Comparison of ENCODE assay signal across 16 cellular contexts in the genomic region with DNA sequence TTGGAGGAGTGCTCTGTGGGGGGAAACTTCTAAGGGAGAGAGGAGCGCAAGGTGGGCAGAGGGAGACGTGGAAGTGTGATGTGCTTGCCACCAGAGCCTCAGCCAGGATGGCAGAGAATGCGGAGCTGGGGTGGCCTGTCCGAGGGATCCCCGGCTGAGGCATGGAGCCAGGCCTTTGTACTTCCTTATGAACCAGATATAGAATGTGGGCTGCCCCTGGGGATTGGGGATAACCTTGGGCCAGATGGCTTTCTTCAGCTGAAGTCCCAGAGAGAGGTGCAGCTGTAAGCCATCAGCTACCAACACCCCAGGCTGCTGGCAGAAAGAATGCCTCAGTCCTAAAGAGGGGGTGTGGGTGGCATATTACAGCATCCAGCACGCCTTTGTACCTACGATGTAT. TPM values are rescaled to one million over a fixed set of nuclear protein-coding genes. Genes with fewer than 3 reads are reported as not detected.
DNase-seq lines count a peak whose midpoint lies in the region; ATAC-seq and TF ChIP-seq lines count a peak whose summit lies in the region.
"Had no signal": no experiment of that assay in that cellular context is flagged by ENCODE, and none has a peak within 500 bp of the region (broad histone marks: within the 10 kb centered on the region; RNA-seq: fewer than 3 reads in every experiment).

No MANE protein-coding gene starts in this region.

- H3K4me1 ChIP-seq in BLaER1 (peaks cover 32% of the 10 kb centered on the region), neuronal stem cell (ENCODE audit: control insufficient read depth in 2 of 2, insufficient read depth in 1 of 2, low read depth in 1 of 2, low read length in 2 of 2) (no peaks in the 10 kb centered on the region), testis (no peaks in the 10 kb centered on the region), smooth muscle cell (ENCODE audit: low read depth) (no peaks in the 10 kb centered on the region), H9 (ENCODE audit: insufficient read depth, low read length) (no peaks in the 10 kb centered on the region)
- H3K4me1 ChIP-seq: SJSA1 had no signal

- H3K14ac ChIP-seq in neuronal stem cell (ENCODE audit: low read length) (no peak overlapping the region), H9 (ENCODE audit: insufficient read depth, low read length) (no peak overlapping the region)

- no peaks in the 10 kb centered on the region for H3F3A ChIP-seq in smooth muscle cell (ENCODE audit: low read depth)

- peak overlapping the region; percentile 51; the same call in 1 of the 2 replicates for H3K27ac ChIP-seq in BLaER1
- peak overlapping the region; percentile 80 for H3K27ac ChIP-seq in WERI-Rb-1
- H3K27ac ChIP-seq in neuronal stem cell (replicated peaks; ENCODE audit: low read length), result no peak overlapping the region
- no peak overlapping the region for H3K27ac ChIP-seq in testis
- H3K27ac ChIP-seq in smooth muscle cell (ENCODE audit: low read depth), result no peak overlapping the region
- H3K27ac ChIP-seq in H9 (ENCODE audit: insufficient read length, low read depth, low read length), result no peak overlapping the region
- H3K27ac ChIP-seq: C4-2B, SJSA1 had no signal

- no peaks in the 10 kb centered on the region; a peak in 1 of 4 replicates for H3K4me1 Mint-ChIP-seq in H9

- H4K20me1 ChIP-seq in BLaER1 (no peaks in the 10 kb centered on the region), smooth muscle cell (ENCODE audit: low read depth) (no peaks in the 10 kb centered on the region), H9 (ENCODE audit: control insufficient read depth, insufficient read depth, insufficient read length) (no peaks in the 10 kb centered on the region)

- H3K27me3 ChIP-seq in BLaER1 (no peaks in the 10 kb centered on the region), WERI-Rb-1 (ENCODE audit: insufficient read depth, low read depth, severe bottlenecking) (no peaks in the 10 kb centered on the region), neuronal stem cell (ENCODE audit: control insufficient read depth in 3 of 3, insufficient read depth in 3 of 3, low read depth in 1 of 3, low read length in 3 of 3) (no peaks in the 10 kb centered on the region), testis (no peaks in the 10 kb centered on the region), smooth muscle cell (ENCODE audit: low read depth) (no peaks in the 10 kb centered on the region), H9 (ENCODE audit: insufficient read depth, low read length) (no peaks in the 10 kb centered on the region)
- H3K27me3 ChIP-seq: SJSA1 had no signal

- H2BK120ac ChIP-seq in neuronal stem cell (ENCODE audit: low read depth, low read length) (no peak overlapping the region), H9 (ENCODE audit: low read depth, low read length, poor library complexity, severe bottlenecking) (no peak overlapping the region)

- intact Hi-C loops in testis (cut with DNase I; ENCODE audit: low total_unique reads), result no loop called here

- H3K36me3 ChIP-seq in BLaER1 (no peaks in the 10 kb centered on the region), WERI-Rb-1 (no peaks in the 10 kb centered on the region), neuronal stem cell (replicated peaks in 1 of 2; ENCODE audit: control insufficient read depth in 2 of 2, insufficient read depth in 2 of 2, low read length in 2 of 2) (no peaks in the 10 kb centered on the region), testis (ENCODE audit: low read depth, missing control alignments) (no peaks in the 10 kb centered on the region), smooth muscle cell (ENCODE audit: low read depth) (no peaks in the 10 kb centered on the region)
- H3K36me3 ChIP-seq: SJSA1 had no signal

- H3K23ac ChIP-seq in neuronal stem cell (ENCODE audit: low read depth, low read length, poor library complexity) (no peak overlapping the region), H9 (ENCODE audit: insufficient read length, low read depth, low read length) (no peak overlapping the region)

- no peak for ATAC-seq in HG03097 (IDR thresholded peaks at IDR 0.05; ENCODE audit: low FRiP score, unreplicated experiment)
- ATAC-seq: HCT116 had no signal

- no peaks in the 10 kb centered on the region for H3K79me2 ChIP-seq in smooth muscle cell (ENCODE audit: low read depth)
- H3K79me2 ChIP-seq in H9 (ENCODE audit: insufficient read depth, low read length), result no peaks in the 10 kb centered on the region; the same call in 1 of the 2 replicates

- H3K9ac ChIP-seq in BLaER1 (peak overlapping the region; percentile 63), neuronal stem cell (ENCODE audit: low read depth, low read length, poor library complexity) (no peak overlapping the region), smooth muscle cell (ENCODE audit: low read depth) (no peak overlapping the region), H9 (ENCODE audit: extremely low read depth, insufficient read length, low read length) (no peak overlapping the region)

- H4K8ac ChIP-seq in neuronal stem cell (ENCODE audit: low read depth, low read length), result no peak overlapping the region
- no peak overlapping the region for H4K8ac ChIP-seq in H9 (replicated peaks; ENCODE audit: insufficient read length, low read depth, low read length)

- H3K9me3 ChIP-seq in BLaER1 (no peaks in the 10 kb centered on the region; the same call in 1 of the 2 replicates), WERI-Rb-1 (ENCODE audit: severe bottlenecking) (no peaks in the 10 kb centered on the region), neuronal stem cell (replicated peaks in 1 of 2; ENCODE audit: control insufficient read depth in 2 of 2, insufficient read depth in 1 of 2, low read depth in 1 of 2, low read length in 2 of 2) (no peaks in the 10 kb centered on the region), testis (no peaks in the 10 kb centered on the region), smooth muscle cell (replicated peaks; ENCODE audit: low read depth) (no peaks in the 10 kb centered on the region), H9 (ENCODE audit: control insufficient read depth, low read depth, low read length) (no peaks in the 10 kb centered on the region)
- H3K9me3 ChIP-seq: SJSA1 had no signal

- TF ChIP-seq CTCF in WERI-Rb-1 (IDR thresholded peaks at IDR 0.05; ENCODE audit: low read depth, low read length), result no peak
- TF ChIP-seq CTCF in testis (IDR thresholded peaks at IDR 0.05), result no peak
- TF ChIP-seq CTCF in smooth muscle cell (IDR thresholded peaks at IDR 0.05; ENCODE audit: borderline replicate concordance, insufficient read depth, poor library complexity, severe bottlenecking), result no peak
- no peak for TF ChIP-seq CTCF in H9 (conservative IDR thresholded peaks at IDR 0.05)

- H3K27me3 Mint-ChIP-seq in H9 (ENCODE audit: low read depth), result no peaks in the 10 kb centered on the region; the same call in 1 of the 2 replicates

- no peak for TF ChIP-seq POLR2A in testis (IDR thresholded peaks at IDR 0.05)

- H2AFZ ChIP-seq in neuronal stem cell (ENCODE audit: low read length) (no peak overlapping the region), smooth muscle cell (ENCODE audit: low read depth) (no peak overlapping the region), H9 (ENCODE audit: low read length) (no peak overlapping the region)

- H2BK12ac ChIP-seq in neuronal stem cell (ENCODE audit: low read length) (no peak overlapping the region), H9 (ENCODE audit: insufficient read length, low read depth, low read length) (no peak overlapping the region)

- H3K4me2 ChIP-seq in BLaER1 (peak overlapping the region; percentile 78), neuronal stem cell (ENCODE audit: insufficient read depth, low read length, poor library complexity, severe bottlenecking) (no peak overlapping the region), smooth muscle cell (no peak overlapping the region), H9 (ENCODE audit: insufficient read depth, insufficient read length, low read length) (no peak overlapping the region)

- H2BK15ac ChIP-seq in neuronal stem cell (ENCODE audit: low read length), result no peak overlapping the region
- H2BK15ac ChIP-seq in H9 (ENCODE audit: low read depth, low read length), result no peak overlapping the region; the same call in 1 of the 2 replicates

- H2BK5ac ChIP-seq in neuronal stem cell (ENCODE audit: low read length) (peak overlapping the region; percentile 68), H9 (ENCODE audit: insufficient read length, low read length) (no peak overlapping the region)

- no peak overlapping the region for H3K18ac ChIP-seq in neuronal stem cell (ENCODE audit: low read length)
- no peak overlapping the region for H3K18ac ChIP-seq in H9 (ENCODE audit: insufficient read length, low read depth, low read length)

- no peak overlapping the region for H3K27ac Mint-ChIP-seq in H9

- H2AK5ac ChIP-seq in neuronal stem cell (ENCODE audit: low read depth, low read length) (peak overlapping the region; percentile 46), H9 (ENCODE audit: insufficient read length, low read length) (no peak overlapping the region)

- H3K4ac ChIP-seq in neuronal stem cell (ENCODE audit: low read length), result no peak overlapping the region
- no peak overlapping the region for H3K4ac ChIP-seq in H9 (ENCODE audit: low read depth, low read length)

- no peak overlapping the region for H3T11ph ChIP-seq in H9 (ENCODE audit: low read length)

- H3K4me3 ChIP-seq in BLaER1 (no peak overlapping the region), WERI-Rb-1 (ENCODE audit: low read depth, low read length) (no peak overlapping the region), neuronal stem cell (ENCODE audit: low read length in 2 of 2) (no peak overlapping the region), testis (no peak overlapping the region), smooth muscle cell (no peak overlapping the region)
- H3K4me3 ChIP-seq: SJSA1 had no signal

- no peaks in the 10 kb centered on the region for H3K79me1 ChIP-seq in neuronal stem cell (ENCODE audit: low read depth, low read length)
- H3K79me1 ChIP-seq in H9 (ENCODE audit: insufficient read depth, low read depth, low read length, poor library complexity, severe bottlenecking), result no peaks in the 10 kb centered on the region

- WGBS in neuronal stem cell (ENCODE audit: extremely low coverage in 2 of 2, insufficient read length in 2 of 2, insufficient replicate concordance in 1 of 2), 2 donors, result no CpG with 5 or more reads among the region's 7 CpGs
- WGBS in testis, 2 donors, result 53 to 64% methylated on average over 6 to 7 of the region's 7 CpGs
- WGBS in smooth muscle cell (ENCODE audit: low lambda C conversion rate), result 86% methylated on average over 7 of the region's 7 CpGs
- WGBS in H9 (ENCODE audit: extremely low coverage, insufficient read length, low lambda C conversion rate), result no CpG with 5 or more reads among the region's 7 CpGs

- no peak overlapping the region for H4K5ac ChIP-seq in H9 (ENCODE audit: insufficient read length, low read depth, low read length)

- H4K91ac ChIP-seq in neuronal stem cell (ENCODE audit: low read depth, low read length, poor library complexity) (no peak overlapping the region), H9 (ENCODE audit: insufficient read length, low read depth, low read length) (no peak overlapping the region)

- no peak overlapping the region; a peak in 1 of 5 replicates for H3K4me3 Mint-ChIP-seq in H9

- no peaks in the 10 kb centered on the region for H3K36me3 Mint-ChIP-seq in H9 (ENCODE audit: insufficient read depth in 1 of 3, low read depth in 3 of 3)

- no peak overlapping the region for H2BK20ac ChIP-seq in H9 (ENCODE audit: low read depth, low read length, poor library complexity, severe bottlenecking)

- H3K9me3 Mint-ChIP-seq in H9, result no peaks in the 10 kb centered on the region; a peak in 1 of 5 replicates

- DNase-seq in NCI-H2171 treated with DMSO at 0.1 percent for 48 hours (lab: John Stamatoyannopoulos, UW), result peak; percentile 94
- peak; percentile 52 for DNase-seq in WERI-Rb-1
- DNase-seq in neuronal stem cell (ENCODE audit: low spot score), result no peak
- no peak for DNase-seq in testis
- DNase-seq in smooth muscle cell (lab: John Stamatoyannopoulos, UW; ENCODE audit: unreplicated experiment), result no peak
- no peak for DNase-seq in H9
- DNase-seq: MM.1S, NCI-H1092, NCI-H1436 treated with DMSO at 0.1 percent for 48 hours, NCI-H2029, SW 1271 had no signal

- H3K56ac ChIP-seq in H9 (ENCODE audit: insufficient read length, low read depth, low read length), result no peak overlapping the region

- no peaks in the 10 kb centered on the region for H3K23me2 ChIP-seq in H9 (ENCODE audit: insufficient read length, low read depth, low read length, poor library complexity, severe bottlenecking)

RNA-seq across cellular contexts. Expression of a gene that starts 25.5 kb away (rescaled TPM):
- polyA plus RNA-seq in neuronal stem cell (2013, experiment 1 of 2), result 23.3 TPM
- polyA plus RNA-seq in neuronal stem cell (2013, experiment 2 of 2), result 24.3 TPM
- total RNA-seq in testis (10 to 100 TPM; 11.8 to 14.2 TPM), smooth muscle cell (8.2 and 11.5 TPM in 2 replicates), H9 (2021) (25.5 and 25.9 TPM in 2 replicates)
- polyA plus RNA-seq in testis (ENCODE audit: insufficient read depth, low read depth, low replicate concordance) (10.3 TPM), smooth muscle cell (17.9 and 21.7 TPM in 2 replicates)

RNA-seq across cellular contexts. Expression of a gene that starts 31.3 kb away (rescaled TPM):
- polyA plus RNA-seq in neuronal stem cell (2013, experiment 1 of 2), result 8.9 TPM
- 8.1 TPM for polyA plus RNA-seq in neuronal stem cell (2013, experiment 2 of 2)
- total RNA-seq in testis, result 10 to 100 TPM; 11.3 to 16.5 TPM
- polyA plus RNA-seq in testis (ENCODE audit: insufficient read depth, low read depth, low replicate concordance), result 15.5 TPM
- 1.9 and 5.3 TPM in 2 replicates for total RNA-seq in smooth muscle cell
- polyA plus RNA-seq in smooth muscle cell, result 2.8 and 5.4 TPM in 2 replicates
- total RNA-seq in H9 (2021), result 14.5 and 16.7 TPM in 2 replicates

Comparison
In these comparisons a context has a peak if more than half of its experiments do, and no peak if none do; other contexts are left out.
1. H3K27ac ChIP-seq: peak in BLaER1 (single experiment) and WERI-Rb-1 (single experiment); none in neuronal stem cell (single experiment), testis (0 of 2), smooth muscle cell (single experiment) and H9 (single experiment).
2. DNase-seq: peak in NCI-H2171 treated with DMSO at 0.1 percent for 48 hours (single experiment) and WERI-Rb-1 (single experiment); none in neuronal stem cell (single experiment), testis (single experiment), smooth muscle cell (single experiment) and H9 (single experiment).